29 cellular contexts compared by ENCODE assay signal in genomic region chr16:31007684-31008083, GRCh38.
"Had no signal": no experiment of that assay in that cellular context is flagged by ENCODE, and none has a peak within 500 bp of the region (broad histone marks: within the 10 kb centered on the region; RNA-seq: fewer than 3 reads in every experiment).

No MANE protein-coding gene starts in this region.

- H3K4me1 ChIP-seq: colonic mucosa, gastrocnemius medialis, pancreas, psoas muscle had no signal

- H3K27ac ChIP-seq: colonic mucosa, esophagus muscularis mucosa, gastrocnemius medialis, heart left ventricle, neutrophil, pancreas, psoas muscle, right atrium auricular region, skin epidermis, tibial artery, VCaP had no signal

- FAIRE-seq: bronchial epithelial cell, islet of Langerhans, pancreas had no signal

- H3K36me3 ChIP-seq: colonic mucosa, esophagus muscularis mucosa, gastrocnemius medialis, heart left ventricle, neutrophil, pancreas, right atrium auricular region, tibial artery had no signal

- H3K9me3 ChIP-seq: colonic mucosa, esophagus muscularis mucosa, gastrocnemius medialis, heart left ventricle, neutrophil, pancreas, psoas muscle, right atrium auricular region, tibial artery had no signal

- H3K36me3 Mint-ChIP-seq: activated naive CD8-positive, alpha-beta T cell treated with anti-CD3 and anti-CD28 coated beads, Interleukin-2, amount 10 ng/mL, durations not matched to agents 7 days and 5 days; natural killer cell treated with Interleukin-12 subunit alpha and Interleukin-12 subunit beta and Interleukin-15 and Interleukin-18, amount 100 ng/mL, for 72 hours; T-cell had no signal

- DNase-seq: activated CD4-positive, alpha-beta T cell treated with anti-CD3 and anti-CD28 coated beads, Interleukin-2, amount 50 U/mL, for 1 hour; activated CD4-positive, CD25-positive, alpha-beta regulatory T cell treated with anti-CD3 and anti-CD28 coated beads, Interleukin-2, amount 50 U/mL, for 72 hours; activated CD8-positive, alpha-beta T cell treated with anti-CD3 and anti-CD28 coated beads, Interleukin-2, amount 10 ng/mL, durations not matched to agents 7 days and 5 days; activated naive CD4-positive, alpha-beta T cell; activated naive CD8-positive, alpha-beta T cell treated with anti-CD3 and anti-CD28 coated beads, Interleukin-2, amount 10 ng/mL, durations not matched to agents 7 days and 5 days; activated T-cell treated with anti-CD3 and anti-CD28 coated beads, Interleukin-2, amount 50 U/mL, for 1 hour; colonic mucosa; dorsolateral prefrontal cortex; effector memory CD8-positive, alpha-beta T cell; gastrocnemius medialis; left ventricle myocardium superior; pancreas; psoas muscle; stimulated activated CD4-positive, alpha-beta T cell treated with anti-CD3 and anti-CD28 coated beads, Interleukin-1b, Interleukin-23, amount 100 ng/mL, for 48 hours; substantia nigra; T-cell; tibial artery had no signal

- H3K9me3 Mint-ChIP-seq: activated naive CD8-positive, alpha-beta T cell treated with anti-CD3 and anti-CD28 coated beads, Interleukin-2, amount 10 ng/mL, durations not matched to agents 7 days and 5 days; activated T-helper 17 cell treated with anti-CD3 and anti-CD28 coated beads, Interleukin-2, amount 50 U/mL, for 72 hours; effector memory CD8-positive, alpha-beta T cell; natural killer cell treated with Interleukin-12 subunit alpha and Interleukin-12 subunit beta and Interleukin-15 and Interleukin-18, amount 100 ng/mL, for 72 hours; stimulated activated naive CD8-positive, alpha-beta T cell treated with anti-CD3 and anti-CD28 coated beads, Interleukin-15, Interleukin-2, amounts not matched to agents 100 ng/mL and 50 ng/mL, for 24 hours; T-cell; T-helper 2 cell treated with Interferon-gamma antibody and Interleukin-4, amounts not matched to agents 5 μg/mL and 100 μg/mL, for 36 hours had no signal

- H3K27me3 ChIP-seq: pancreas had no signal

- H3K27ac Mint-ChIP-seq: activated CD8-positive, alpha-beta T cell treated with anti-CD3 and anti-CD28 coated beads, Interleukin-2, amount 10 ng/mL, durations not matched to agents 7 days and 5 days; activated naive CD8-positive, alpha-beta T cell treated with anti-CD3 and anti-CD28 coated beads, Interleukin-2, amount 10 ng/mL, durations not matched to agents 7 days and 5 days; activated T-helper 17 cell treated with anti-CD3 and anti-CD28 coated beads, Interleukin-2, amount 50 U/mL, for 72 hours; natural killer cell treated with Interleukin-12 subunit alpha and Interleukin-12 subunit beta and Interleukin-15 and Interleukin-18, amount 100 ng/mL, for 72 hours; stimulated activated naive CD8-positive, alpha-beta T cell treated with anti-CD3 and anti-CD28 coated beads, Interleukin-15, Interleukin-2, amounts not matched to agents 100 ng/mL and 50 ng/mL, for 24 hours; T-helper 2 cell treated with Interferon-gamma antibody and Interleukin-4, amounts not matched to agents 5 μg/mL and 100 μg/mL, for 36 hours had no signal

- H3K4me3 Mint-ChIP-seq: activated CD8-positive, alpha-beta T cell treated with anti-CD3 and anti-CD28 coated beads, Interleukin-2, amount 10 ng/mL, durations not matched to agents 7 days and 5 days; activated naive CD8-positive, alpha-beta T cell treated with anti-CD3 and anti-CD28 coated beads, Interleukin-2, amount 10 ng/mL, durations not matched to agents 7 days and 5 days; activated T-helper 17 cell treated with anti-CD3 and anti-CD28 coated beads, Interleukin-2, amount 50 U/mL, for 72 hours; effector memory CD8-positive, alpha-beta T cell; natural killer cell treated with Interleukin-12 subunit alpha and Interleukin-12 subunit beta and Interleukin-15 and Interleukin-18, amount 100 ng/mL, for 72 hours; stimulated activated naive CD8-positive, alpha-beta T cell treated with anti-CD3 and anti-CD28 coated beads, Interleukin-15, Interleukin-2, amounts not matched to agents 100 ng/mL and 50 ng/mL, for 24 hours; T-cell; T-helper 2 cell treated with Interferon-gamma antibody and Interleukin-4, amounts not matched to agents 5 μg/mL and 100 μg/mL, for 36 hours had no signal

- H3K4me3 ChIP-seq: colonic mucosa, esophagus muscularis mucosa, gastrocnemius medialis, heart left ventricle, pancreas, psoas muscle, right atrium auricular region, skin epidermis, tibial artery had no signal
